9 cellular contexts compared by ENCODE assay signal in the genomic region with DNA sequence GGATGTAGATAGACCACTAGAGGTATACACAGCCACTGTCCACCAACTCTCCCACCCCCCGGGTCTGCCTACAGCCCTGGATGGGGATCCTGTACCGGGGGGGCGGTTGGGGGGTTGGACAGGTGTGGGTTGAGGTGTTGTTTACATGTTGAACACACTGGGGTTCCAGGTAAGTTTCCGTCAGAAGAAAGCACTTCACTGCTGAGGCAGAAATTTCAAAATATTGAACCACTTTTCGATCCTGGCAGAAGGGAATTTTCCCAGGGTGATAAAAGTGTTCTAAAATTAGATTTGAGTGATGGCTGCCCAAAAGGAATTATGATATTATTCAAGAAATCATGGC. TPM values are rescaled to one million over a fixed set of nuclear protein-coding genes. Genes with fewer than 3 reads are reported as not detected.
A peak's percentile ranks its signal among the peaks of the same experiment; 100 is the strongest.
DNase-seq lines count a peak whose midpoint lies in the region; FAIRE-seq and TF ChIP-seq lines count a peak whose summit lies in the region.
"Had no signal": no experiment of that assay in that cellular context is flagged by ENCODE, and none has a peak within 500 bp of the region (broad histone marks: within the 10 kb centered on the region; RNA-seq: fewer than 3 reads in every experiment).

No MANE protein-coding gene starts in this region.

- H3K9me3 ChIP-seq in OCI-LY3 (ENCODE audit: insufficient read depth, low read length): no peaks in the 10 kb centered on the region
- H3K9me3 ChIP-seq in H1 (ENCODE audit: insufficient read depth in 2 of 2, low read depth in 1 of 2, low read length in 1 of 2): no peaks in the 10 kb centered on the region
- H3K9me3 ChIP-seq in stomach: no peaks in the 10 kb centered on the region

- H4K20me1 ChIP-seq in OCI-LY3 (ENCODE audit: insufficient read depth, low read length) (peaks cover 12% of the 10 kb centered on the region; the same call in 1 of the 2 replicates), H1 (replicated peaks in 1 of 2; ENCODE audit: control insufficient read depth in 1 of 2, insufficient read depth in 2 of 2, low read length in 2 of 2) (no peaks in the 10 kb centered on the region)

- CTCF ChIA-PET in activated naive CD4-positive, alpha-beta T cell treated with anti-CD3 and anti-CD28 coated beads, Interleukin-2, amount 10 ng/mL, durations not matched to agents 7 days and 5 days (lab: Charles Lee): interaction anchor here (5.1 to 8.1 kb wide), 2 partner anchors 30 to 80 kb away, joined by 56 to 79 read pairs; no protein-coding TSS in a partner anchor
- CTCF ChIA-PET in H1 (lab: Charles Lee; ENCODE audit: partially characterized antibody): interaction anchor here (1.2 to 11.2 kb wide), 3 partner anchors 29 to 92 kb away, joined by 3 to 134 read pairs (median 4); no protein-coding TSS in a partner anchor

- no peak for DNase-seq in activated naive CD4-positive, alpha-beta T cell treated with anti-CD3 and anti-CD28 coated beads, Interleukin-2, amount 10 ng/mL, durations not matched to agents 7 days and 5 days
- no peak for DNase-seq in activated naive CD4-positive, alpha-beta T cell treated with anti-CD3 and anti-CD28 coated beads, Interleukin-2, amount 50 U/mL, for 16 hours
- no peak for DNase-seq in H1 (ENCODE audit: low read depth in 1 of 2, low spot score in 2 of 2)
- no peak for DNase-seq in stomach
- no peak for DNase-seq in H54 (ENCODE audit: insufficient read length, low spot score)
- DNase-seq in glutamatergic neuron: no peak
- DNase-seq in C1 segment of cervical spinal cord (lab: John Stamatoyannopoulos, UW): no peak

- no peaks in the 10 kb centered on the region; the same call in 1 of the 2 replicates for H3K23me2 ChIP-seq in H1 (ENCODE audit: low read depth, low read length)

- H3K27ac Mint-ChIP-seq in activated naive CD4-positive, alpha-beta T cell treated with anti-CD3 and anti-CD28 coated beads, Interleukin-2, amount 10 ng/mL, durations not matched to agents 7 days and 5 days: peak overlapping the region; percentile 77
- H3K27ac Mint-ChIP-seq in glutamatergic neuron (ENCODE audit: unreplicated experiment): no peak overlapping the region

- H2AFZ ChIP-seq in OCI-LY3 (ENCODE audit: low read depth, low read length): no peak overlapping the region
- peak overlapping the region; percentile 58; the same call in 1 of the 2 replicates for H2AFZ ChIP-seq in H1 (ENCODE audit: low read length)

- H4K91ac ChIP-seq in H1 (replicated peaks; ENCODE audit: insufficient read length, low read length): peak overlapping the region; percentile 42

- H3K4me2 ChIP-seq in OCI-LY3 (ENCODE audit: low read length) (peak overlapping the region; percentile 94), H1 (ENCODE audit: insufficient read depth in 1 of 2, low read depth in 2 of 2, low read length in 2 of 2) (no peak overlapping the region; a peak in 1 of 4 replicates)

- no peak overlapping the region for H3K9ac ChIP-seq in OCI-LY3 (ENCODE audit: low read length)
- H3K9ac ChIP-seq in H1 (replicated peaks in 1 of 4; ENCODE audit: extremely low read depth in 1 of 4, low read depth in 3 of 4, low read length in 3 of 4): no peak overlapping the region

- no peak overlapping the region for H2BK12ac ChIP-seq in H1 (ENCODE audit: low read depth, low read length)

- H3K4me1 ChIP-seq in OCI-LY3 (ENCODE audit: low read length) (peaks cover 17% of the 10 kb centered on the region), H1 (replicated peaks in 1 of 4; ENCODE audit: control insufficient read depth in 3 of 4, insufficient read depth in 4 of 4, low read length in 3 of 4) (peaks cover 0 to 13% (median 4%) of the 10 kb centered on the region in 4 experiments; a peak in 6 of 7 replicates), stomach (peaks cover 20 to 52% (median 40%) of the 10 kb centered on the region in 4 donors)

- H2BK5ac ChIP-seq in H1 (ENCODE audit: low read depth, low read length): no peak overlapping the region

- H3K56ac ChIP-seq in H1 (replicated peaks; ENCODE audit: insufficient read length, low read depth, low read length): no peak overlapping the region

- H2BK20ac ChIP-seq in H1 (ENCODE audit: low read length): no peak overlapping the region

- FAIRE-seq in H1 (lab: Jason Lieb, UNC): no peak
- no peak for FAIRE-seq in H54 (lab: Jason Lieb, UNC)

- H3K27me3 Mint-ChIP-seq in activated naive CD4-positive, alpha-beta T cell treated with anti-CD3 and anti-CD28 coated beads, Interleukin-2, amount 10 ng/mL, durations not matched to agents 7 days and 5 days: peaks cover 52% of the 10 kb centered on the region
- peaks cover 2% of the 10 kb centered on the region for H3K27me3 Mint-ChIP-seq in glutamatergic neuron (ENCODE audit: unreplicated experiment)

- no peak for TF ChIP-seq RAD21 in H1 (IDR thresholded peaks at IDR 0.05 in 1 of 2, conservative IDR thresholded peaks at IDR 0.05 in 1 of 2; ENCODE audit: low read depth in 2 of 2, low read length in 2 of 2)

- TF ChIP-seq EP300 in H1 (IDR thresholded peaks at IDR 0.05; ENCODE audit: borderline replicate concordance in 1 of 2, low read depth in 2 of 2, low read length in 2 of 2) (no peak), stomach (IDR thresholded peaks at IDR 0.05) (no peak)

- no peak overlapping the region for H3K23ac ChIP-seq in H1 (ENCODE audit: insufficient read length)

- no peaks in the 10 kb centered on the region for H3K36me3 ChIP-seq in OCI-LY3 (replicated peaks; ENCODE audit: low read depth, low read length)
- H3K36me3 ChIP-seq in H1 (ENCODE audit: control insufficient read depth in 2 of 4, insufficient read depth in 4 of 4, low read length in 3 of 4): no peaks in the 10 kb centered on the region
- no peaks in the 10 kb centered on the region for H3K36me3 ChIP-seq in stomach

- intact Hi-C loops in stomach (cut with DNase I; ENCODE audit: low total_unique reads): no loop called here

- H3K4me3 ChIP-seq in OCI-LY3 (ENCODE audit: low read length) (peak overlapping the region; percentile 71), H1 (ENCODE audit: extremely low read depth in 1 of 4, insufficient read depth in 2 of 4, low read depth in 3 of 4, low read length in 4 of 4) (no peak overlapping the region), stomach (no peak overlapping the region)

- TF ChIP-seq POLR2A in H1 (IDR thresholded peaks at IDR 0.05; ENCODE audit: control extremely low read depth in 1 of 2, low read depth in 2 of 2, low read length in 2 of 2) (no peak), stomach (IDR thresholded peaks at IDR 0.05) (no peak), H54 (IDR thresholded peaks at IDR 0.05; ENCODE audit: low read depth, low read length) (no peak)

- H3K27ac ChIP-seq in OCI-LY3 (ENCODE audit: low read length): no peak overlapping the region
- no peak overlapping the region for H3K27ac ChIP-seq in H1 (ENCODE audit: low read depth, low read length)
- H3K27ac ChIP-seq in stomach: peak overlapping the region; percentile 75 to 87 (median 80)
- H3K27ac ChIP-seq: C4-2B had no signal

- no peak overlapping the region for H3K18ac ChIP-seq in H1 (ENCODE audit: extremely low read depth, low read length)

- no peak overlapping the region for H3K4ac ChIP-seq in H1 (replicated peaks; ENCODE audit: insufficient read length, low read depth, low read length)

- no peak overlapping the region for H4K5ac ChIP-seq in H1 (ENCODE audit: insufficient read length, low read depth, low read length)

- no peak for TF ChIP-seq CTCF in OCI-LY3 (IDR thresholded peaks at IDR 0.05; ENCODE audit: low read depth, low read length)
- no peak for TF ChIP-seq CTCF in H1 (IDR thresholded peaks at IDR 0.05; ENCODE audit: control extremely low read depth in 1 of 3, insufficient read depth in 1 of 3, low read depth in 1 of 3, low read length in 3 of 3)
- no peak for TF ChIP-seq CTCF in stomach (IDR thresholded peaks at IDR 0.05)
- no peak for TF ChIP-seq CTCF in glutamatergic neuron (IDR thresholded peaks at IDR 0.05; ENCODE audit: partially characterized antibody, unreplicated experiment)

- peak overlapping the region; percentile 32 for H3K4me3 Mint-ChIP-seq in activated naive CD4-positive, alpha-beta T cell treated with anti-CD3 and anti-CD28 coated beads, Interleukin-2, amount 10 ng/mL, durations not matched to agents 7 days and 5 days
- no peak overlapping the region for H3K4me3 Mint-ChIP-seq in glutamatergic neuron (ENCODE audit: unreplicated experiment)

- H3K79me1 ChIP-seq in H1 (ENCODE audit: low read depth, low read length): no peaks in the 10 kb centered on the region

- 84% methylated on average over 5 of the region's 5 CpGs; no CpG with 5 or more reads in 1 of the 2 experiments for WGBS in H1 (ENCODE audit: extremely low coverage in 1 of 2, insufficient coverage in 1 of 2, insufficient read length in 1 of 2, insufficient replicate concordance in 2 of 2, low coverage in 1 of 2, low lambda C conversion rate in 2 of 2, missing lambda C conversion rate in 1 of 2), 2 experiments
- 15 to 31% (median 26%) methylated on average over 5 of the region's 5 CpGs for WGBS in stomach, 5 donors

- H3K27me3 ChIP-seq in OCI-LY3 (ENCODE audit: low read depth, low read length) (peaks cover 67% of the 10 kb centered on the region), H1 (replicated peaks in 1 of 4; ENCODE audit: control insufficient read depth in 3 of 4, extremely low read depth in 1 of 4, insufficient read depth in 3 of 4, low read length in 3 of 4) (no peaks in the 10 kb centered on the region), stomach (peaks cover 0 to 2% (median 0%) of the 10 kb centered on the region in 3 donors)

- no peak overlapping the region for H2BK15ac ChIP-seq in H1 (ENCODE audit: low read length)

- H4K8ac ChIP-seq in H1 (ENCODE audit: extremely low read depth, insufficient read depth, low read length): no peak overlapping the region

- no peaks in the 10 kb centered on the region for H3K36me3 Mint-ChIP-seq in activated naive CD4-positive, alpha-beta T cell treated with anti-CD3 and anti-CD28 coated beads, Interleukin-2, amount 10 ng/mL, durations not matched to agents 7 days and 5 days
- no peaks in the 10 kb centered on the region for H3K36me3 Mint-ChIP-seq in glutamatergic neuron (ENCODE audit: unreplicated experiment)

- POLR2A ChIA-PET in H1 (lab: Charles Lee; ENCODE audit: partially characterized antibody): no interaction called here

- H3K79me2 ChIP-seq in OCI-LY3 (ENCODE audit: low read length) (no peaks in the 10 kb centered on the region), H1 (ENCODE audit: control insufficient read depth in 1 of 2, insufficient read depth in 2 of 2, low read length in 2 of 2) (no peaks in the 10 kb centered on the region)

- peak overlapping the region; percentile 14 for H2BK120ac ChIP-seq in H1 (replicated peaks; ENCODE audit: low read depth, low read length)

- H3K4me1 Mint-ChIP-seq in activated naive CD4-positive, alpha-beta T cell treated with anti-CD3 and anti-CD28 coated beads, Interleukin-2, amount 10 ng/mL, durations not matched to agents 7 days and 5 days: peaks cover 34% of the 10 kb centered on the region
- no peaks in the 10 kb centered on the region for H3K4me1 Mint-ChIP-seq in glutamatergic neuron (ENCODE audit: low read depth, unreplicated experiment)

- H2AK5ac ChIP-seq in H1 (ENCODE audit: low read depth, low read length): no peak overlapping the region

- H3K14ac ChIP-seq in H1 (ENCODE audit: insufficient read length): no peak overlapping the region

- H3K9me3 Mint-ChIP-seq in activated naive CD4-positive, alpha-beta T cell treated with anti-CD3 and anti-CD28 coated beads, Interleukin-2, amount 10 ng/mL, durations not matched to agents 7 days and 5 days: no peaks in the 10 kb centered on the region
- peaks cover 2% of the 10 kb centered on the region for H3K9me3 Mint-ChIP-seq in glutamatergic neuron (ENCODE audit: unreplicated experiment)

RNA-seq across cellular contexts. Expression of a gene that starts 6.6 kb away (rescaled TPM):
- total RNA-seq in H1 (2021; fragmentation: NEBNext Ultra II Directional; extraction: Animal tissue kit (Norgen Biotek cat#: 25700)): not detected in 2 replicates
- polyA plus RNA-seq in H1 (2011; rRNA removed) (not detected in 2 replicates), stomach (not detected)
- not detected for polyA plus RNA-seq in H1 (2011; cell fraction: cytosol; rRNA removed)
- not detected for polyA plus RNA-seq in H1 (2011; cell fraction: nucleus; rRNA removed)
- not detected in 4 replicates for polyA plus RNA-seq in H1 (2012, experiment 1 of 2)
- not detected for polyA plus RNA-seq in H1 (2012, experiment 2 of 2)
- not detected for polyA plus RNA-seq in H1 (2013, experiment 1 of 2)
- not detected for polyA plus RNA-seq in H1 (2013, experiment 2 of 2)
- polyA minus RNA-seq in H1 (2011; rRNA and poly(A)+ RNA removed): not detected in 2 replicates
- not detected for polyA minus RNA-seq in H1 (2011; cell fraction: cytosol; rRNA and poly(A)+ RNA removed)
- polyA minus RNA-seq in H1 (2011; cell fraction: nucleus; rRNA and poly(A)+ RNA removed): not detected
- total RNA-seq in stomach (not detected), glutamatergic neuron (ENCODE audit: unreplicated experiment) (not detected)

RNA-seq across cellular contexts. Expression of a gene that starts 21.1 kb away (rescaled TPM):
- total RNA-seq in H1 (2021; fragmentation: NEBNext Ultra II Directional; extraction: Animal tissue kit (Norgen Biotek cat#: 25700)): 2.7 and 3.1 TPM in 2 replicates
- polyA plus RNA-seq in H1 (2011; rRNA removed): 3.4 and 4.0 TPM in 2 replicates
- 2.4 TPM for polyA plus RNA-seq in H1 (2011; cell fraction: cytosol; rRNA removed)
- polyA plus RNA-seq in H1 (2011; cell fraction: nucleus; rRNA removed): 10.2 TPM
- 2.8 to 5.3 TPM (median 3.6 TPM) in 4 replicates for polyA plus RNA-seq in H1 (2012, experiment 1 of 2)
- 1.6 TPM for polyA plus RNA-seq in H1 (2012, experiment 2 of 2)
- 1.9 TPM for polyA plus RNA-seq in H1 (2013, experiment 1 of 2)
- polyA plus RNA-seq in H1 (2013, experiment 2 of 2): 1.6 TPM
- polyA minus RNA-seq in H1 (2011; rRNA and poly(A)+ RNA removed): 1.5 and 4.7 TPM in 2 replicates
- 2.1 TPM for polyA minus RNA-seq in H1 (2011; cell fraction: cytosol; rRNA and poly(A)+ RNA removed)
- polyA minus RNA-seq in H1 (2011; cell fraction: nucleus; rRNA and poly(A)+ RNA removed): 3.5 TPM
- 10 to 100 TPM in 1 of 5 donors, 1 to 10 TPM in 3, under 1 TPM in 1; 0.58 to 17.0 (median 2.9) TPM for total RNA-seq in stomach
- 1 to 10 TPM; 2.0 to 6.4 (median 2.3) TPM for polyA plus RNA-seq in stomach
- 1.5 TPM for total RNA-seq in glutamatergic neuron (ENCODE audit: unreplicated experiment)

RNA-seq across cellular contexts. Expression of a gene that starts 48.6 kb away (rescaled TPM):
- total RNA-seq in H1 (2021; fragmentation: NEBNext Ultra II Directional; extraction: Animal tissue kit (Norgen Biotek cat#: 25700)): 13.3 and 14.1 TPM in 2 replicates
- polyA plus RNA-seq in H1 (2011; rRNA removed) (14.8 and 16.9 TPM in 2 replicates), stomach (10 to 100 TPM in 1 of 3 donors, 1 to 10 TPM in 2; 4.9 to 15.8 (median 10.0) TPM)
- 14.8 TPM for polyA plus RNA-seq in H1 (2011; cell fraction: cytosol; rRNA removed)
- polyA plus RNA-seq in H1 (2011; cell fraction: nucleus; rRNA removed): 25.2 TPM
- 10.3 to 14.0 TPM (median 11.6 TPM) in 4 replicates for polyA plus RNA-seq in H1 (2012, experiment 1 of 2)
- polyA plus RNA-seq in H1 (2012, experiment 2 of 2): 6.8 TPM
- 12.7 TPM for polyA plus RNA-seq in H1 (2013, experiment 1 of 2)
- polyA plus RNA-seq in H1 (2013, experiment 2 of 2): 13.7 TPM
- polyA minus RNA-seq in H1 (2011; rRNA and poly(A)+ RNA removed): 22.1 and 22.5 TPM in 2 replicates
- 9.8 TPM for polyA minus RNA-seq in H1 (2011; cell fraction: cytosol; rRNA and poly(A)+ RNA removed)
- 27.4 TPM for polyA minus RNA-seq in H1 (2011; cell fraction: nucleus; rRNA and poly(A)+ RNA removed)
- total RNA-seq in stomach (10 to 100 TPM; 33.2 to 80.8 (median 39.1) TPM), glutamatergic neuron (ENCODE audit: unreplicated experiment) (14.8 TPM)

RNA-seq across cellular contexts. Expression of a gene that starts 56.2 kb away (rescaled TPM):
- total RNA-seq in H1 (2021; fragmentation: NEBNext Ultra II Directional; extraction: Animal tissue kit (Norgen Biotek cat#: 25700)): 1.7 and 2.4 TPM in 2 replicates
- 0.88 and 3.0 TPM in 2 replicates for polyA plus RNA-seq in H1 (2011; rRNA removed)
- polyA plus RNA-seq in H1 (2011; cell fraction: cytosol; rRNA removed): 1.5 TPM
- polyA plus RNA-seq in H1 (2011; cell fraction: nucleus; rRNA removed): 2.2 TPM
- 1.7 to 3.7 TPM (median 2.5 TPM) in 4 replicates for polyA plus RNA-seq in H1 (2012, experiment 1 of 2)
- 2.0 TPM for polyA plus RNA-seq in H1 (2012, experiment 2 of 2)
- polyA plus RNA-seq in H1 (2013, experiment 1 of 2): 2.5 TPM
- 3.0 TPM for polyA plus RNA-seq in H1 (2013, experiment 2 of 2)
- polyA minus RNA-seq in H1 (2011; rRNA and poly(A)+ RNA removed): 0.24 and 0.28 TPM in 2 replicates
- polyA minus RNA-seq in H1 (2011; cell fraction: cytosol; rRNA and poly(A)+ RNA removed): 2.6 TPM
- 1.2 TPM for polyA minus RNA-seq in H1 (2011; cell fraction: nucleus; rRNA and poly(A)+ RNA removed)
- total RNA-seq in stomach: 100 to 1,000 TPM in 3 of 5 donors, 10 to 100 TPM in 1, 1 to 10 TPM in 1; 4.4 to 322 (median 139) TPM
- 10 to 100 TPM; 53.5 to 94.1 (median 65.5) TPM for polyA plus RNA-seq in stomach
- 2.4 TPM for total RNA-seq in glutamatergic neuron (ENCODE audit: unreplicated experiment)

Comparison
In these comparisons a context has a peak if more than half of its experiments do, and no peak if none do; other contexts are left out.
1. H3K27ac ChIP-seq: peak in stomach (5 of 5); none in OCI-LY3 (single experiment) and H1 (single experiment).